ENCODE assay signal across 8 cellular contexts in genomic region chr7:95435422-95435780, GRCh38. TPM values are rescaled to one million over a fixed set of nuclear protein-coding genes. Genes with fewer than 3 reads are reported as not detected.
DNase-seq lines count a peak whose midpoint lies in the region; ATAC-seq, FAIRE-seq and TF ChIP-seq lines count a peak whose summit lies in the region.

No MANE protein-coding gene starts in this region.

- DNase-seq in CD4-positive, alpha-beta memory T cell, result no peak
- DNase-seq in RWPE1 (ENCODE audit: low spot score) (no peak), esophagus squamous epithelium (lab: John Stamatoyannopoulos, UW) (no peak), pancreas (no peak), NCI-H2107 (lab: John Stamatoyannopoulos, UW) (no peak), medulla oblongata (ENCODE audit: extremely low spot score) (no peak), UCSD-AML1 (lab: John Stamatoyannopoulos, UW; ENCODE audit: unreplicated experiment) (no peak)

- CTCF ChIA-PET in CD4-positive, alpha-beta memory T cell (lab: Charles Lee; ENCODE audit: partially characterized antibody), result interaction anchor here (0.7 to 1.4 kb wide), 2 partner anchors 39 to 63 kb away, joined by 3 read pairs; partner anchors contain the start of gene PON3
- CTCF ChIA-PET in RWPE1 (lab: Yijun Ruan, JAX), result interaction anchor here (0.6 kb wide), 3 partner anchors 35 to 1063 kb away, joined by 4 to 6 read pairs (median 6); no protein-coding TSS in a partner anchor

- intact Hi-C loops in CD4-positive, alpha-beta memory T cell (cut with micrococcal nuclease), result no loop called here
- intact Hi-C loops in esophagus squamous epithelium (cut with DNase I) (no loop called here), pancreas (cut with DNase I) (no loop called here)

- ATAC-seq in pancreas (peak in 2 of 4 donors; percentile 1 to 7), HG02981 (IDR thresholded peaks at IDR 0.05; ENCODE audit: unreplicated experiment) (no peak)

- no peak for TF ChIP-seq POLR2A in esophagus squamous epithelium (IDR thresholded peaks at IDR 0.05)

- peaks cover 10 to 13% (median 11%) of the 10 kb centered on the region in 4 donors for H3K4me1 Mint-ChIP-seq in CD4-positive, alpha-beta memory T cell

- H3K27me3 Mint-ChIP-seq in CD4-positive, alpha-beta memory T cell, result peaks cover 0 to 5% of the 10 kb centered on the region in 2 donors

- peak overlapping the region; percentile 84 to 97 (median 88) for H3K4me3 Mint-ChIP-seq in CD4-positive, alpha-beta memory T cell

- H3K27ac ChIP-seq in CD4-positive, alpha-beta memory T cell (ENCODE audit: low read depth, low read length), result no peak overlapping the region
- peak overlapping the region; percentile 82 for H3K27ac ChIP-seq in RWPE1
- H3K27ac ChIP-seq in esophagus squamous epithelium, result peak overlapping the region; percentile 81 to 94 (median 89)
- H3K27ac ChIP-seq in pancreas, result peak overlapping the region; percentile 70 to 90 (median 88)

- POLR2A ChIA-PET in CD4-positive, alpha-beta memory T cell (lab: Charles Lee; ENCODE audit: partially characterized antibody), result no interaction called here
- POLR2A ChIA-PET in RWPE1 (lab: Yijun Ruan, JAX; ENCODE audit: low non-redundant PET), result interaction anchor here (0.7 kb wide), 2 partner anchors 28 to 282 kb away, joined by 6 to 10 read pairs; no protein-coding TSS in a partner anchor

- no peaks in the 10 kb centered on the region for H3K36me3 Mint-ChIP-seq in CD4-positive, alpha-beta memory T cell

- peaks cover 7% of the 10 kb centered on the region for H3K4me1 ChIP-seq in CD4-positive, alpha-beta memory T cell (ENCODE audit: insufficient read depth, low read length)
- H3K4me1 ChIP-seq in esophagus squamous epithelium (peaks cover 3 to 28% (median 4%) of the 10 kb centered on the region in 3 donors), pancreas (no peaks in the 10 kb centered on the region)

- no peaks in the 10 kb centered on the region for H3K9me3 Mint-ChIP-seq in CD4-positive, alpha-beta memory T cell

- H3K4me3 ChIP-seq in CD4-positive, alpha-beta memory T cell (ENCODE audit: low read length in 2 of 2), result peak overlapping the region; percentile 59 to 62
- H3K4me3 ChIP-seq in esophagus squamous epithelium (peak overlapping the region; percentile 50 to 82 (median 69)), pancreas (peak overlapping the region; percentile 57 to 69 (median 62))

- H3K27ac Mint-ChIP-seq in CD4-positive, alpha-beta memory T cell, result peak overlapping the region in 6 of 7 donors; percentile 1 to 89 (median 86)

- FAIRE-seq in pancreas (lab: Jason Lieb, UNC), result no peak

- WGBS in esophagus squamous epithelium, 2 donors, result 26 to 49% methylated on average over 5 to 9 of the region's 9 CpGs
- 46 to 49% methylated on average over 9 of the region's 9 CpGs for whole genome bisulfite sequencing in pancreas, 2 donors

- no peak for TF ChIP-seq CTCF in RWPE1 (conservative IDR thresholded peaks at IDR 0.05; ENCODE audit: low read depth)
- TF ChIP-seq CTCF in esophagus squamous epithelium (IDR thresholded peaks at IDR 0.05), result no peak
- TF ChIP-seq CTCF in pancreas (IDR thresholded peaks at IDR 0.05), result no peak

- no peaks in the 10 kb centered on the region for H3K27me3 ChIP-seq in CD4-positive, alpha-beta memory T cell (ENCODE audit: insufficient read depth, low read length)
- no peaks in the 10 kb centered on the region for H3K27me3 ChIP-seq in esophagus squamous epithelium
- H3K27me3 ChIP-seq in pancreas, result no peaks in the 10 kb centered on the region

- H3K36me3 ChIP-seq in CD4-positive, alpha-beta memory T cell (ENCODE audit: insufficient read depth, low read length), result no peaks in the 10 kb centered on the region
- H3K36me3 ChIP-seq in esophagus squamous epithelium (no peaks in the 10 kb centered on the region), pancreas (no peaks in the 10 kb centered on the region)

- no peaks in the 10 kb centered on the region for H3K9me3 ChIP-seq in CD4-positive, alpha-beta memory T cell (ENCODE audit: control insufficient read depth in 1 of 2, low read length in 2 of 2)
- H3K9me3 ChIP-seq in esophagus squamous epithelium (no peaks in the 10 kb centered on the region), pancreas (no peaks in the 10 kb centered on the region)

RNA-seq across cellular contexts. Expression of gene PON2, which starts 0.6 kb away (rescaled TPM):
- 1 to 10 TPM; 5.7 to 8.0 TPM for total RNA-seq in CD4-positive, alpha-beta memory T cell
- polyA plus RNA-seq in CD4-positive, alpha-beta memory T cell, result 1 to 10 TPM; 3.0 to 4.3 TPM
- total RNA-seq in esophagus squamous epithelium, result 10 to 100 TPM; 28.0 to 70.9 (median 52.3) TPM
- 10 to 100 TPM; 10.5 to 36.2 (median 17.6) TPM for total RNA-seq in pancreas
- 10 to 100 TPM; 20.5 to 48.3 TPM for polyA plus RNA-seq in pancreas

RNA-seq across cellular contexts. Expression of gene PON3, which starts 39.2 kb away (rescaled TPM):
- not detected for total RNA-seq in CD4-positive, alpha-beta memory T cell
- not detected for polyA plus RNA-seq in CD4-positive, alpha-beta memory T cell
- total RNA-seq in esophagus squamous epithelium (1 to 10 TPM in 2 of 4 donors, under 1 TPM in 1, not detected in 1; 0.40 to 2.5 (median 1.9) TPM), pancreas (1 to 10 TPM; 2.4 to 5.5 (median 3.3) TPM)
- polyA plus RNA-seq in pancreas, result 1 to 10 TPM; 5.8 to 9.3 TPM

RNA-seq across cellular contexts. Expression of gene ASB4, which starts 50.3 kb away (rescaled TPM):
- total RNA-seq in CD4-positive, alpha-beta memory T cell, result not detected
- polyA plus RNA-seq in CD4-positive, alpha-beta memory T cell, result not detected
- total RNA-seq in esophagus squamous epithelium (under 1 TPM in 1 of 4 donors, not detected in 3; 0.19 TPM), pancreas (1 to 10 TPM in 1 of 6 donors, under 1 TPM in 5; 0.16 to 1.1 (median 0.53) TPM)
- 1 to 10 TPM in 1 of 2 donors, under 1 TPM in 1; 0.30 to 1.9 TPM for polyA plus RNA-seq in pancreas
